1 cellular context compared by ENCODE assay signal in the genomic region with DNA sequence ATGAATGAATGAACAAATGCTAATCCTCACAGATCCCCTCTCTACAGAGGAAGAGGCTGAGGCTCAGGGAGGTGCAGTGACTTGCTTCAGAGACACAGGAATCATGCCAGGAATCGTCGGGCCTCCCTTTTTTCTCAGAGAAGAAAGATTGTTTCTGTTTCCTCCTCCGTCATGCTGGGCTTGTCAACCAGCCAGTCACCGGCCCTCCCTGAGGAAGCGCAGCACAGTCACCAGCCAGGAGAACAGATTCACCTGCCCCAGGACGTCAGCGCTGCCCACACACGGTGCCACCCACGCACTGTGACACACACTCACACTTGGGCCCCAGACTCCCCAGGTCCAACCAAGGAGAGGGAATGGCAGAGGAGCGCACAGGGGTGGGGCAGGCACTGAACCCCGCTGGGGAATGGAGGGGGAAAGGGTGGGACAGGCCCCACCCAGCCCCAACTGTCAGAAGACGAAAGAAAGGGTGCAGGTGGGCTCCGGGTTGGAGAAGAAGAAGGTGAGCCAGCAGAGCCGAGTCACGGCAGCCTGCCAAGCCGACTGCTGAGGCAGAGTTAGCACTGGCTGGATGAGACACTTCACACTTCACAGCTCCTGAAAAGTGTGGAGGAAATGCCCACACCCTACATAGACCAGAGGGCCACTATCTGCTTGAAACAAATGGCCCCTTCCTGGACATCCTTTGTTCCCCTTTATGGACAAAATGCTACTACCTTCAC.
TF ChIP-seq lines count a peak whose summit lies in the region.

No MANE protein-coding gene starts in this region.

TF ChIP-seq in GM23338, 12 proteins besides CTCF, POLR2A, EP300 and RAD21:
- TF ChIP-seq CREB1 (CRISPR knock-in tag; IDR thresholded peaks at IDR 0.05; ENCODE audit: low read depth) (no peak), NANOG (IDR thresholded peaks at IDR 0.05; ENCODE audit: borderline replicate concordance) (no peak), EZH2phosphoT487 (IDR thresholded peaks at IDR 0.05; ENCODE audit: unreplicated experiment) (no peak), JUNB (IDR thresholded peaks at IDR 0.05; ENCODE audit: unreplicated experiment) (no peak), ETS1 (IDR thresholded peaks at IDR 0.05) (no peak), EZH2 (IDR thresholded peaks at IDR 0.05; ENCODE audit: low read depth, unreplicated experiment) (no peak), ZNF462 (CRISPR knock-in tag; IDR thresholded peaks at IDR 0.05) (no peak), ZNF114 (CRISPR knock-in tag; IDR thresholded peaks at IDR 0.05) (no peak), ZNF331 (CRISPR knock-in tag; IDR thresholded peaks at IDR 0.05; ENCODE audit: low read depth) (no peak), STAT1 (IDR thresholded peaks at IDR 0.05; ENCODE audit: unreplicated experiment) (no peak), REST (IDR thresholded peaks at IDR 0.05; ENCODE audit: unreplicated experiment) (no peak), POLR2AphosphoS5 (IDR thresholded peaks at IDR 0.05; ENCODE audit: low read depth) (no peak)
